In the genomic region with DNA sequence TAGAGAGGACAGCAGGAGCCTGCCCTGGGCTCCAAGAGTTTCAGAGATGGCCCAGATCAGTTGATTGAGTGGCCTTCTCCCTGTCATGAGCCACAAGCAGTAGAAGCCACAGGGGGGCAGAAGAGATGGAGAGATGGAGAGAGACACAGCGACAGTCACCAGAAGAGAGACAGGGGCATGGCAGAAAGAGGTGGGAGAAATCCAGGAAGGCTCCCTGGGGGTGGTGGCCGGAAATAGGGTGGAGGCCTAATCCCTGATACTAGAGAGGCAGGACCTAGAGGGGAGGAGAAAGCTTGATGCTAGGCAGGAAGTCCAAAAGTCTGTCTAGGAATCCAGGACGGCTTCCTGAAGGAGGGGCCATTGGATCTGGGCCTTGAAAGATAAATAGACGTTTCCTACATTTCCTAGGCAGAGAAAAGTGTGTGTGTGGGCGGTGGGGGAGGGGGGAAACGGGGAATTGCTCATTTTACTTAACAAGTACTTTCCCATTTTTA, we compare ENCODE assay signal across 8 cellular contexts. TPM values are rescaled to one million over a fixed set of nuclear protein-coding genes. Genes with fewer than 3 reads are reported as not detected.
DNase-seq lines count a peak whose midpoint lies in the region; TF ChIP-seq lines count a peak whose summit lies in the region.

No MANE protein-coding gene starts in this region.

- H3K9ac ChIP-seq in SK-N-SH: no peak overlapping the region
- H3K9ac ChIP-seq in mucosa of rectum (ENCODE audit: low read depth in 1 of 2, low read length in 2 of 2): peak overlapping the region in 1 of 2 donors; percentile 79

- TF ChIP-seq CTCF in SK-N-SH (IDR thresholded peaks at IDR 0.05): peak; percentile 27; the same call in 1 of the 2 replicates
- peak; percentile 19 for TF ChIP-seq CTCF in cardiac fibroblast (IDR thresholded peaks at IDR 0.05; ENCODE audit: low read depth, low read length)
- TF ChIP-seq CTCF in progenitor cell of endocrine pancreas (IDR thresholded peaks at IDR 0.05; ENCODE audit: unreplicated experiment): no peak

- H3K36me3 ChIP-seq in SK-N-SH (replicated peaks in 1 of 2; ENCODE audit: control insufficient read depth in 1 of 2, insufficient read depth in 2 of 2, low read length in 1 of 2): no peaks in the 10 kb centered on the region
- no peaks in the 10 kb centered on the region for H3K36me3 ChIP-seq in mucosa of rectum (ENCODE audit: control insufficient read depth in 2 of 2, insufficient read depth in 2 of 2, low read length in 2 of 2)

- no peaks in the 10 kb centered on the region for H3K36me3 Mint-ChIP-seq in progenitor cell of endocrine pancreas (ENCODE audit: insufficient read depth)

- 45% methylated on average over 6 of the region's 6 CpGs for WGBS in SK-N-SH (ENCODE audit: low lambda C conversion rate)

- H3K27me3 ChIP-seq in SK-N-SH (ENCODE audit: insufficient read depth) (no peaks in the 10 kb centered on the region), mucosa of rectum (ENCODE audit: control insufficient read depth in 2 of 2, insufficient read depth in 2 of 2, low read length in 2 of 2) (no peaks in the 10 kb centered on the region)

- TF ChIP-seq EP300 in SK-N-SH (IDR thresholded peaks at IDR 0.05; ENCODE audit: borderline replicate concordance in 1 of 2, low read depth in 1 of 2, low read length in 1 of 2): no peak

- peak; percentile 61 for TF ChIP-seq RAD21 in SK-N-SH (IDR thresholded peaks at IDR 0.05; ENCODE audit: low read length)

- no peak overlapping the region for H3K4me3 ChIP-seq in SK-N-SH (ENCODE audit: low read depth in 2 of 2, low read length in 1 of 2)
- no peak overlapping the region for H3K4me3 ChIP-seq in cardiac fibroblast (replicated peaks in 1 of 2; ENCODE audit: low read depth in 2 of 2, low read length in 2 of 2)
- H3K4me3 ChIP-seq in mucosa of rectum (ENCODE audit: low read length in 2 of 2): peak overlapping the region; percentile 41 to 66

- no peak overlapping the region for H2AFZ ChIP-seq in SK-N-SH (ENCODE audit: low read depth)

- H3K4me1 ChIP-seq in SK-N-SH (ENCODE audit: control insufficient read depth in 1 of 2, insufficient read depth in 2 of 2, low read depth in 1 of 2, low read length in 1 of 2): no peaks in the 10 kb centered on the region; a peak in 1 of 4 replicates
- H3K4me1 ChIP-seq in mucosa of rectum (ENCODE audit: control insufficient read depth in 2 of 2, insufficient read depth in 2 of 2, low read length in 2 of 2): peaks cover 30 to 40% of the 10 kb centered on the region in 2 donors

- H3K27ac Mint-ChIP-seq in progenitor cell of endocrine pancreas: no peak overlapping the region

- H3K27ac ChIP-seq in SK-N-SH (ENCODE audit: low read depth in 2 of 2, low read length in 1 of 2) (no peak overlapping the region), mucosa of rectum (ENCODE audit: low read depth in 2 of 2, low read length in 2 of 2) (peak overlapping the region; percentile 94 to 99)

- H3K27me3 Mint-ChIP-seq in progenitor cell of endocrine pancreas: no peaks in the 10 kb centered on the region

- H3K9me3 ChIP-seq in SK-N-SH (no peaks in the 10 kb centered on the region), mucosa of rectum (ENCODE audit: control insufficient read depth in 2 of 2, low read length in 2 of 2) (no peaks in the 10 kb centered on the region)

- DNase-seq in activated gamma-delta T cell treated with Interleukin-2 at 50 U/mL for 16 hours (peak; percentile 41), activated gamma-delta T cell (lab: John Stamatoyannopoulos, UW) (no peak), SK-N-SH (peak; percentile 62), cardiac fibroblast (ENCODE audit: low read depth in 2 of 2) (peak; percentile 80 to 85), NCI-H2227 (lab: John Stamatoyannopoulos, UW; ENCODE audit: unreplicated experiment) (no peak), progenitor cell of endocrine pancreas (ENCODE audit: low spot score, unreplicated experiment) (no peak), NCI-H446 (lab: John Stamatoyannopoulos, UW) (no peak)

- no peaks in the 10 kb centered on the region for H3K9me3 Mint-ChIP-seq in progenitor cell of endocrine pancreas (ENCODE audit: low read depth)

- no peaks in the 10 kb centered on the region for H3K4me1 Mint-ChIP-seq in progenitor cell of endocrine pancreas (ENCODE audit: low read depth)

- H3F3A ChIP-seq in SK-N-SH (replicated peaks; ENCODE audit: insufficient read depth): no peaks in the 10 kb centered on the region

- H3K4me2 ChIP-seq in SK-N-SH: no peak overlapping the region

- no peaks in the 10 kb centered on the region for H4K20me1 ChIP-seq in SK-N-SH (ENCODE audit: insufficient read depth)

- H3K9me2 ChIP-seq in SK-N-SH: no peaks in the 10 kb centered on the region

- H3K4me3 Mint-ChIP-seq in progenitor cell of endocrine pancreas (ENCODE audit: low read depth): no peak overlapping the region

- H3K79me2 ChIP-seq in SK-N-SH (ENCODE audit: insufficient read depth): no peaks in the 10 kb centered on the region

- CTCF ChIA-PET in SK-N-SH (lab: Yijun Ruan, JAX): interaction anchor here (1.4 to 5.1 kb wide), 3 partner anchors 25 to 44 kb away, joined by 4 to 22 read pairs (median 11); partner anchors contain the start of gene RAB8A

- POLR2A ChIA-PET in SK-N-SH (lab: Yijun Ruan, JAX): interaction anchor here (0.5 to 0.6 kb wide), 2 partner anchors 30 to 467 kb away, joined by 3 to 4 read pairs; no protein-coding TSS in a partner anchor

TF ChIP-seq in SK-N-SH, 30 proteins besides CTCF, POLR2A, EP300 and RAD21:
- peak; percentile 38; the same call in 1 of the 2 replicates for TF ChIP-seq SMC3 (IDR thresholded peaks at IDR 0.05; ENCODE audit: low read depth, low read length)
- TF ChIP-seq, protein P1, sequence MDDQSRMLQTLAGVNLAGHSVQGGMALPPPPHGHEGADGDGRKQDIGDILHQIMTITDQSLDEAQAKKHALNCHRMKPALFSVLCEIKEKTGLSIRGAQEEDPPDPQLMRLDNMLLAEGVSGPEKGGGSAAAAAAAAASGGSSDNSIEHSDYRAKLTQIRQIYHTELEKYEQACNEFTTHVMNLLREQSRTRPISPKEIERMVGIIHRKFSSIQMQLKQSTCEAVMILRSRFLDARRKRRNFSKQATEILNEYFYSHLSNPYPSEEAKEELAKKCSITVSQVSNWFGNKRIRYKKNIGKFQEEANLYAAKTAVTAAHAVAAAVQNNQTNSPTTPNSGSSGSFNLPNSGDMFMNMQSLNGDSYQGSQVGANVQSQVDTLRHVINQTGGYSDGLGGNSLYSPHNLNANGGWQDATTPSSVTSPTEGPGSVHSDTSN (IDR thresholded peaks at IDR 0.05): no peak

RNA-seq across cellular contexts. Expression of gene TPM4, which starts 9.6 kb away (rescaled TPM):
- 415 and 440 TPM in 2 replicates for polyA plus RNA-seq in SK-N-SH (2012; rRNA removed)
- 478 and 600 TPM in 2 replicates for polyA plus RNA-seq in SK-N-SH (2012; cell fraction: cytosol; rRNA removed)
- 280 and 324 TPM in 2 replicates for polyA plus RNA-seq in SK-N-SH (2012; cell fraction: nucleus; rRNA removed)
- 275 and 300 TPM in 2 replicates for total RNA-seq in progenitor cell of endocrine pancreas

RNA-seq across cellular contexts. Expression of gene RAB8A, which starts 45.0 kb away (rescaled TPM):
- 55.2 and 58.0 TPM in 2 replicates for polyA plus RNA-seq in SK-N-SH (2012; rRNA removed)
- polyA plus RNA-seq in SK-N-SH (2012; cell fraction: cytosol; rRNA removed): 54.9 and 59.5 TPM in 2 replicates
- polyA plus RNA-seq in SK-N-SH (2012; cell fraction: nucleus; rRNA removed): 28.4 and 29.0 TPM in 2 replicates
- total RNA-seq in progenitor cell of endocrine pancreas: 65.5 and 67.5 TPM in 2 replicates

Comparison
In these comparisons a context has a peak if more than half of its experiments do, and no peak if none do; other contexts are left out.
1. DNase-seq: peak in activated gamma-delta T cell treated with Interleukin-2 at 50 U/mL for 16 hours (single experiment), SK-N-SH (single experiment) and cardiac fibroblast (2 of 2); none in activated gamma-delta T cell (single experiment), NCI-H2227 (single experiment), progenitor cell of endocrine pancreas (single experiment) and NCI-H446 (0 of 2).
2. H3K27ac ChIP-seq: peak in mucosa of rectum (2 of 2); none in SK-N-SH (0 of 2).
3. H3K4me3 ChIP-seq: peak in mucosa of rectum (2 of 2); none in SK-N-SH (0 of 2) and cardiac fibroblast (0 of 2).